Comparison of ENCODE assay signal across 9 cellular contexts in the genomic region with DNA sequence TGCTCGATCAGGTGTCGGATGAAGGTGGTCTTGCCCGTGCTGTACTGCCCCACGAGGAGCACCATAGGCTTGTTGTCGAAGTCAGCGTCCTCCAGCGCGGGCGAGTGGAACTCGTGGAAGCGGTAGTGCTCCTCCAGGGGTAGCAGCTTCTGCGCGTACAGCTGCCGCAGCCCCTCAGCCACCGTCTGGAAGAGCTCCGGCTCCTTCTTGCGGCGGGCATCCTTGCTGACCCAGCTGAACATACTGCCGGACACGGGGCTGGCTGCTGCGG. TPM values are rescaled to one million over a fixed set of nuclear protein-coding genes. Genes with fewer than 3 reads are reported as not detected.
DNase-seq lines count a peak whose midpoint lies in the region; ATAC-seq, FAIRE-seq and TF ChIP-seq lines count a peak whose summit lies in the region.
"Had no signal": no experiment of that assay in that cellular context is flagged by ENCODE, and none has a peak within 500 bp of the region (broad histone marks: within the 10 kb centered on the region; RNA-seq: fewer than 3 reads in every experiment).

No MANE protein-coding gene starts in this region.

- no peaks in the 10 kb centered on the region for H4K20me1 ChIP-seq in KMS-11 (ENCODE audit: insufficient read depth)

- DNase-seq in GM19239 (ENCODE audit: insufficient read length, low spot score) = no peak
- no peak for DNase-seq in cardiac fibroblast (ENCODE audit: low read depth in 2 of 2)
- DNase-seq in memory B cell (ENCODE audit: low spot score in 2 of 2) = no peak
- no peak for DNase-seq in stimulated activated CD4-positive, alpha-beta T cell treated with anti-CD3 and anti-CD28 coated beads, Interleukin-4, amount 100 ng/mL, for 4 hours
- DNase-seq in activated effector memory CD4-positive, alpha-beta T cell treated with anti-CD3 and anti-CD28 coated beads, Interleukin-2, amount 50 U/mL, for 16 hours = no peak

- peak overlapping the region; percentile 8; the same call in 1 of the 2 replicates for H2AFZ ChIP-seq in KMS-11 (ENCODE audit: low read depth)

- no peaks in the 10 kb centered on the region for H3K27me3 Mint-ChIP-seq in memory B cell

- peak; percentile 18 for FAIRE-seq in GM19239 (lab: Jason Lieb, UNC)

- H3K4me3 Mint-ChIP-seq in memory B cell = peak overlapping the region; percentile 96

- peaks cover 12% of the 10 kb centered on the region for H3K36me3 Mint-ChIP-seq in memory B cell

- peaks cover 52% of the 10 kb centered on the region for H3K4me1 Mint-ChIP-seq in memory B cell

- WGBS in urinary bladder = under 1% methylated on average over 21 of the region's 21 CpGs

- H3K27ac Mint-ChIP-seq in memory B cell = peak overlapping the region; percentile 91

- no peak overlapping the region for H3K4me3 ChIP-seq in KMS-11 (IDR thresholded peaks at IDR 0.05; ENCODE audit: insufficient read depth, low read depth, low read length)
- peak overlapping the region; percentile 98 to 99 for H3K4me3 ChIP-seq in cardiac fibroblast (replicated peaks in 1 of 2; ENCODE audit: low read depth in 2 of 2, low read length in 2 of 2)
- peak overlapping the region; percentile 72 for H3K4me3 ChIP-seq in urinary bladder (ENCODE audit: low read depth, low read length)

- peaks cover 50% of the 10 kb centered on the region for H3K4me1 ChIP-seq in KMS-11 (ENCODE audit: low read depth, poor library complexity, severe bottlenecking)
- H3K4me1 ChIP-seq in urinary bladder (ENCODE audit: insufficient read depth) = no peaks in the 10 kb centered on the region

- no peaks in the 10 kb centered on the region for H3K9me3 Mint-ChIP-seq in memory B cell

- H3K79me2 ChIP-seq in KMS-11 (ENCODE audit: insufficient read depth, low read depth) = peaks cover 37% of the 10 kb centered on the region

- H3K9ac ChIP-seq in KMS-11 = peak overlapping the region; percentile 46; the same call in 1 of the 2 replicates

- H3K27ac ChIP-seq in KMS-11 = no peak overlapping the region
- H3K27ac ChIP-seq in urinary bladder (ENCODE audit: low read depth) = peak overlapping the region; percentile 69

- H3K4me2 ChIP-seq in KMS-11 = peak overlapping the region; percentile 97

- H3K36me3 ChIP-seq in KMS-11 (ENCODE audit: insufficient read depth) (no peaks in the 10 kb centered on the region), urinary bladder (ENCODE audit: insufficient read depth) (no peaks in the 10 kb centered on the region)

- TF ChIP-seq CTCF in KMS-11 (conservative IDR thresholded peaks at IDR 0.05; ENCODE audit: low read depth, low read length) = no peak
- TF ChIP-seq CTCF in cardiac fibroblast (IDR thresholded peaks at IDR 0.05; ENCODE audit: low read depth, low read length) = no peak

- no peaks in the 10 kb centered on the region for H3K27me3 ChIP-seq in KMS-11 (ENCODE audit: insufficient read depth, low read depth)

- ATAC-seq in memory B cell (ENCODE audit: low read depth) = peak; percentile 24
- no peak for ATAC-seq in HG02642 (IDR thresholded peaks at IDR 0.05; ENCODE audit: poor library complexity, unreplicated experiment)

RNA-seq across cellular contexts. Expression of a gene that starts 0.3 kb away (rescaled TPM):
- total RNA-seq in urinary bladder = 31.3 TPM
- polyA plus RNA-seq in urinary bladder = 50.5 TPM

RNA-seq across cellular contexts. Expression of a gene that starts 33.7 kb away (rescaled TPM):
- total RNA-seq in urinary bladder = 4.3 TPM
- polyA plus RNA-seq in urinary bladder = 3.2 TPM

RNA-seq across cellular contexts. Expression of a gene that starts 38.9 kb away (rescaled TPM):
- total RNA-seq in urinary bladder = 7.6 TPM
- 21.4 TPM for polyA plus RNA-seq in urinary bladder

RNA-seq across cellular contexts. Expression of a gene that starts 46.3 kb away (rescaled TPM):
- 7.3 TPM for total RNA-seq in urinary bladder
- 22.1 TPM for polyA plus RNA-seq in urinary bladder

RNA-seq across cellular contexts. Expression of a gene that starts 57.5 kb away (rescaled TPM):
- not detected for total RNA-seq in urinary bladder
- not detected for polyA plus RNA-seq in urinary bladder
- total RNA-seq: T-helper 1 cell treated with Interleukin-12 subunit alpha and Interleukin-12 subunit beta and Interleukin-4 antibody, amounts not matched to agents 30 ng/mL and 1 ng/mL, for 36 hours had no signal
